ENCODE assay signal across 8 cellular contexts in genomic region chr12:31959701-31960391, GRCh38. TPM values are rescaled to one million over a fixed set of nuclear protein-coding genes. Genes with fewer than 3 reads are reported as not detected.
DNase-seq lines count a peak whose midpoint lies in the region; ATAC-seq and TF ChIP-seq lines count a peak whose summit lies in the region.

No MANE protein-coding gene starts in this region.

- ATAC-seq in GM21367 (IDR thresholded peaks at IDR 0.05; ENCODE audit: unreplicated experiment), result peak; percentile 33

- peaks cover 20% of the 10 kb centered on the region for H3K36me3 Mint-ChIP-seq in neural crest cell (ENCODE audit: low read depth)

- TF ChIP-seq CTCF in neural crest cell (conservative IDR thresholded peaks at IDR 0.05), result peak; percentile 34

- H3K4me3 Mint-ChIP-seq in neural crest cell, result peak overlapping the region; percentile 99

- peaks cover 4% of the 10 kb centered on the region for H3K9me3 Mint-ChIP-seq in neural crest cell

- H3K27me3 Mint-ChIP-seq in neural crest cell (ENCODE audit: low read depth), result no peaks in the 10 kb centered on the region

- DNase-seq in DMS 273 treated with DMSO at 0.1 percent for 48 hours (lab: John Stamatoyannopoulos, UW) (peak; percentile 3), HS-5 (ENCODE audit: low read depth) (peak; percentile 30), OCI-M1 (lab: John Stamatoyannopoulos, UW) (peak; percentile 85), fibroblast of the conjunctiva (ENCODE audit: low read depth) (peak; percentile 5), neural crest cell (ENCODE audit: low read depth, low spot score) (peak; percentile 50), stromal cell of bone marrow (ENCODE audit: low read depth) (peak; percentile 47)
- peak; percentile 66 for DNase-seq in activated effector memory CD4-positive, alpha-beta T cell treated with Interleukin-2 at 50 U/mL for 16 hours

- peak overlapping the region; percentile 92 for H3K27ac Mint-ChIP-seq in neural crest cell (ENCODE audit: unreplicated experiment)

- H3K4me1 Mint-ChIP-seq in neural crest cell, result peaks cover 41% of the 10 kb centered on the region

RNA-seq across cellular contexts. Expression of gene RESF1, which starts 0.6 kb away (rescaled TPM):
- 49.2 and 51.5 TPM in 2 replicates for total RNA-seq in neural crest cell

Comparison
In these comparisons a context has a peak if more than half of its experiments do, and no peak if none do; other contexts are left out.
1. Peak in every context shown above with its lines: DNase-seq and ATAC-seq.
2. DNase-seq: peak in every context shown above with its lines; median percentile 85 in OCI-M1; 66 in activated effector memory CD4-positive, alpha-beta T cell treated with Interleukin-2 at 50 U/mL for 16 hours; 50 in neural crest cell; 47 in stromal cell of bone marrow; 30 in HS-5; 5 in fibroblast of the conjunctiva; 3 in DMS 273 treated with DMSO at 0.1 percent for 48 hours.